Comparison of ENCODE assay signal across 18 cellular contexts in genomic region chr10:5805680-5806079, GRCh38.
"Had no signal": no experiment of that assay in that cellular context is flagged by ENCODE, and none has a peak within 500 bp of the region (broad histone marks: within the 10 kb centered on the region; RNA-seq: fewer than 3 reads in every experiment).

No MANE protein-coding gene starts in this region.

- DNase-seq: activated CD4-positive, alpha-beta T cell treated with anti-CD3 and anti-CD28 coated beads, Interleukin-2, amount 50 U/mL, for 1 hour; activated naive CD4-positive, alpha-beta T cell treated with anti-CD3 and anti-CD28 coated beads, Interleukin-2, amount 10 ng/mL, durations not matched to agents 7 days and 5 days; activated T-cell treated with anti-CD3 and anti-CD28 coated beads for 4 hours; adrenal gland; caudate nucleus; effector memory CD4-positive, alpha-beta T cell; gastrocnemius medialis; kidney; posterior cingulate gyrus; right cardiac atrium; stimulated activated naive CD4-positive, alpha-beta T cell; substantia nigra; upper lobe of left lung had no signal

- H3K36me3 ChIP-seq: adrenal gland had no signal

- H3K4me3 ChIP-seq: adrenal gland, coronary artery, gastrocnemius medialis, hepatocyte, smooth muscle cell, upper lobe of left lung had no signal

- ATAC-seq: gastrocnemius medialis, right cardiac atrium had no signal

- H2AFZ ChIP-seq: hepatocyte had no signal

- H3K9me3 Mint-ChIP-seq: activated naive CD4-positive, alpha-beta T cell treated with anti-CD3 and anti-CD28 coated beads, Interleukin-2, amount 10 ng/mL, durations not matched to agents 7 days and 5 days; activated T-helper 2 cell treated with anti-CD3 and anti-CD28 coated beads, Interferon-gamma antibody, Interleukin-2, Interleukin-4, amounts not matched to agents 10 μg/mL and 5 μg/mL and 100 μg/mL, durations not matched to agents 14 hours and 24 hours and 36 hours had no signal

- H3K4me2 ChIP-seq: smooth muscle cell had no signal

- FAIRE-seq: kidney had no signal

- H3K27ac Mint-ChIP-seq: activated naive CD4-positive, alpha-beta T cell treated with anti-CD3 and anti-CD28 coated beads, Interleukin-2, amount 10 ng/mL, durations not matched to agents 7 days and 5 days; activated T-helper 2 cell treated with anti-CD3 and anti-CD28 coated beads, Interferon-gamma antibody, Interleukin-2, Interleukin-4, amounts not matched to agents 10 μg/mL and 5 μg/mL and 100 μg/mL, durations not matched to agents 14 hours and 24 hours and 36 hours had no signal

- H3K27me3 ChIP-seq: adrenal gland, gastrocnemius medialis, hepatocyte, upper lobe of left lung had no signal

- H3K9me3 ChIP-seq: adrenal gland, gastrocnemius medialis, upper lobe of left lung had no signal

- H3K27ac ChIP-seq: adrenal gland, coronary artery, epithelial cell of prostate, hepatocyte, upper lobe of left lung had no signal

- H3K27me3 Mint-ChIP-seq: activated naive CD4-positive, alpha-beta T cell treated with anti-CD3 and anti-CD28 coated beads, Interleukin-2, amount 10 ng/mL, durations not matched to agents 7 days and 5 days had no signal

- H3K4me3 Mint-ChIP-seq: activated naive CD4-positive, alpha-beta T cell treated with anti-CD3 and anti-CD28 coated beads, Interleukin-2, amount 10 ng/mL, durations not matched to agents 7 days and 5 days had no signal
